In the genomic region with DNA sequence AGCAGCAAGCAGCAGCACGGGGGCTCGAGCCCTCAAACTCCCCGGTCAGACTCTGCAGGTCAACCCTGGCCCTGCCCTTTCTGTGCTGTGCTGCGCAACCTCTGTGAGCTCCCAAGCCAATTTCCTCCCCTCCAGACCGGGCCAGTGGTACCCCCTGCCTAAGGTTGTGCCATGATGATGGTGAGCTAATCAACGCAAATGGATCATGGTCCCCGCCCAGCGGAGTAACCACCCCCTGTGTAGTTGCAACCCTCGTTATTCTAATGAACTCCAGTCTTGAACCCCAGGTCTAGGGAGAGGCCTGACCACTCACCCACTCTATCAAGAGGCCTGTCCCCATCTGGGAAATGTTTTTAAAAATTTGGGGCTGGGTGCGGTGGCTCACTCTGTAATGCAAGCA, we compare ENCODE assay signal across 1 cellular context.
TF ChIP-seq lines count a peak whose summit lies in the region.

No MANE protein-coding gene starts in this region.

TF ChIP-seq in IMR-90, 13 proteins besides CTCF, POLR2A, EP300 and RAD21 (continued from another document):
- TF ChIP-seq FOS (IDR thresholded peaks at IDR 0.05; ENCODE audit: low read depth, low read length) (no peak), BHLHE40 (IDR thresholded peaks at IDR 0.05; ENCODE audit: low read depth, low read length) (no peak), MAFK (IDR thresholded peaks at IDR 0.05; ENCODE audit: low read depth, low read length) (no peak), SMC3 (IDR thresholded peaks at IDR 0.05; ENCODE audit: low read depth, low read length) (no peak), RFX5 (IDR thresholded peaks at IDR 0.05; ENCODE audit: low read depth, low read length) (no peak), CEBPB (IDR thresholded peaks at IDR 0.05; ENCODE audit: low read depth, low read length) (no peak), NFE2L2 (IDR thresholded peaks at IDR 0.05; ENCODE audit: low read depth, low read length) (no peak), CHD1 (IDR thresholded peaks at IDR 0.05; ENCODE audit: low read depth, low read length) (no peak)
- TF ChIP-seq, protein P1, sequence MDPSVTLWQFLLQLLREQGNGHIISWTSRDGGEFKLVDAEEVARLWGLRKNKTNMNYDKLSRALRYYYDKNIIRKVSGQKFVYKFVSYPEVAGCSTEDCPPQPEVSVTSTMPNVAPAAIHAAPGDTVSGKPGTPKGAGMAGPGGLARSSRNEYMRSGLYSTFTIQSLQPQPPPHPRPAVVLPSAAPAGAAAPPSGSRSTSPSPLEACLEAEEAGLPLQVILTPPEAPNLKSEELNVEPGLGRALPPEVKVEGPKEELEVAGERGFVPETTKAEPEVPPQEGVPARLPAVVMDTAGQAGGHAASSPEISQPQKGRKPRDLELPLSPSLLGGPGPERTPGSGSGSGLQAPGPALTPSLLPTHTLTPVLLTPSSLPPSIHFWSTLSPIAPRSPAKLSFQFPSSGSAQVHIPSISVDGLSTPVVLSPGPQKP (IDR thresholded peaks at IDR 0.05; ENCODE audit: borderline replicate concordance, low read depth, low read length), result no peak
